Comparison of ENCODE assay signal across 11 cellular contexts in genomic region chr9:97895695-97896332, GRCh38. TPM values are rescaled to one million over a fixed set of nuclear protein-coding genes. Genes with fewer than 3 reads are reported as not detected.
DNase-seq lines count a peak whose midpoint lies in the region; ATAC-seq and TF ChIP-seq lines count a peak whose summit lies in the region.
"Had no signal": no experiment of that assay in that cellular context is flagged by ENCODE, and none has a peak within 500 bp of the region (broad histone marks: within the 10 kb centered on the region; RNA-seq: fewer than 3 reads in every experiment).

No MANE protein-coding gene starts in this region.

- no peak overlapping the region for H3K4me3 Mint-ChIP-seq in WTC11
- H3K4me3 Mint-ChIP-seq: activated naive CD8-positive, alpha-beta T cell treated with anti-CD3 and anti-CD28 coated beads, Interleukin-2, amount 10 ng/mL, durations not matched to agents 7 days and 5 days had no signal

- CTCF ChIA-PET in WTC11 (lab: Charles Lee), result interaction anchor here (0.6 to 1.5 kb wide), 30 partner anchors 10 to 267 kb away, joined by 3 to 12 read pairs (median 4); partner anchors contain the start of genes TRMO, TSTD2 and XPA

- H3K27ac ChIP-seq in mesendoderm (ENCODE audit: low read depth, low read length) (no peak overlapping the region), substantia nigra (ENCODE audit: low read depth, low read length, poor library complexity, severe bottlenecking) (no peak overlapping the region)

- H4K8ac ChIP-seq in mesendoderm (ENCODE audit: low read depth, low read length), result no peak overlapping the region

- no peak overlapping the region for H3K4me2 ChIP-seq in mesendoderm (ENCODE audit: low read length)

- no peak overlapping the region for H4K5ac ChIP-seq in mesendoderm (ENCODE audit: low read length)

- TF ChIP-seq CTCF in WTC11 (IDR thresholded peaks at IDR 0.05), result no peak

- no CpG with 5 or more reads among the region's 6 CpGs for WGBS in mesendoderm (ENCODE audit: extremely low coverage, insufficient coverage, low lambda C conversion rate)

- no peak overlapping the region for H3K56ac ChIP-seq in mesendoderm (ENCODE audit: low read length)

- H3K23ac ChIP-seq in mesendoderm (ENCODE audit: low read length), result no peak overlapping the region

- H3K27me3 Mint-ChIP-seq in WTC11 (ENCODE audit: low read depth), result peaks cover 32% of the 10 kb centered on the region
- H3K27me3 Mint-ChIP-seq: activated naive CD8-positive, alpha-beta T cell treated with anti-CD3 and anti-CD28 coated beads, Interleukin-2, amount 10 ng/mL, durations not matched to agents 7 days and 5 days had no signal

- no peaks in the 10 kb centered on the region for H3K4me1 ChIP-seq in mesendoderm (ENCODE audit: control insufficient read depth, low read depth, low read length)

- H3K4me1 Mint-ChIP-seq in WTC11, result peaks cover 2% of the 10 kb centered on the region; the same call in 1 of the 2 replicates

- no peak overlapping the region for H3K18ac ChIP-seq in mesendoderm (ENCODE audit: low read length)

- H3K36me3 ChIP-seq in mesendoderm (ENCODE audit: control insufficient read depth, insufficient read depth, low read length), result no peaks in the 10 kb centered on the region

- H3K79me2 ChIP-seq in mesendoderm (ENCODE audit: control insufficient read depth, insufficient read depth, low read length), result no peaks in the 10 kb centered on the region

- H3K4ac ChIP-seq in mesendoderm (ENCODE audit: low read depth, low read length), result no peak overlapping the region

- DNase-seq in NCI-H82 (lab: John Stamatoyannopoulos, UW), result peak; percentile 28
- no peak for DNase-seq in NCI-H82 treated with DMSO at 0.1 percent for 48 hours (lab: John Stamatoyannopoulos, UW; ENCODE audit: unreplicated experiment)
- DNase-seq in HT1080 (ENCODE audit: low read depth), result peak; percentile 37
- peak; percentile 64 for DNase-seq in WTC11 (ENCODE audit: low spot score)
- peak; percentile 86 for DNase-seq in mesendoderm
- no peak for DNase-seq in T1000 (lab: John Stamatoyannopoulos, UW)
- DNase-seq in substantia nigra (lab: John Stamatoyannopoulos, UW), result no peak
- DNase-seq: activated naive CD8-positive, alpha-beta T cell treated with anti-CD3 and anti-CD28 coated beads, Interleukin-2, amount 10 ng/mL, durations not matched to agents 7 days and 5 days; hippocampal formation; retina had no signal

- H3K79me1 ChIP-seq in mesendoderm (ENCODE audit: low read length), result no peaks in the 10 kb centered on the region

- H2BK5ac ChIP-seq in mesendoderm (ENCODE audit: low read length), result no peak overlapping the region

- POLR2A ChIA-PET in WTC11 (lab: Charles Lee), result interaction anchor here (0.6 to 0.8 kb wide), 2 partner anchors 87 to 445 kb away, joined by 3 read pairs; partner anchors contain the start of gene ANP32B

- H3K27ac Mint-ChIP-seq in WTC11, result no peak overlapping the region
- H3K27ac Mint-ChIP-seq: activated naive CD8-positive, alpha-beta T cell treated with anti-CD3 and anti-CD28 coated beads, Interleukin-2, amount 10 ng/mL, durations not matched to agents 7 days and 5 days had no signal

- no peak overlapping the region for H2AK5ac ChIP-seq in mesendoderm (ENCODE audit: low read length)

- H2BK15ac ChIP-seq in mesendoderm (replicated peaks; ENCODE audit: low read depth), result no peak overlapping the region

- peak; percentile 100 for ATAC-seq in WTC11
- no peak for ATAC-seq in GM21723 (IDR thresholded peaks at IDR 0.05; ENCODE audit: unreplicated experiment)

- H3K36me3 Mint-ChIP-seq in WTC11, result no peaks in the 10 kb centered on the region

- no peaks in the 10 kb centered on the region for H3K27me3 ChIP-seq in mesendoderm (ENCODE audit: insufficient read depth, low read length, poor library complexity)

- no peak overlapping the region for H2BK120ac ChIP-seq in mesendoderm (ENCODE audit: low read depth, low read length)

- no peak overlapping the region for H3K4me3 ChIP-seq in mesendoderm (ENCODE audit: low read length)

- no peak overlapping the region for H3K9ac ChIP-seq in mesendoderm (ENCODE audit: low read length)

- no peaks in the 10 kb centered on the region for H3K9me3 Mint-ChIP-seq in WTC11

TF ChIP-seq in WTC11, 78 proteins besides CTCF, POLR2A, EP300 and RAD21:
- TF ChIP-seq MYBL2 (CRISPR knock-in tag; IDR thresholded peaks at IDR 0.05), result no peak
- TF ChIP-seq SMAD4 (CRISPR knock-in tag; IDR thresholded peaks at IDR 0.05), result no peak
- no peak for TF ChIP-seq PRRX2 (CRISPR knock-in tag; IDR thresholded peaks at IDR 0.05)
TF ChIP-seq in WTC11: peak in this region for 0.

RNA-seq across cellular contexts. Expression of gene TRMO, which starts 26.5 kb away (rescaled TPM):
- 18.0 and 20.1 TPM in 2 replicates for total RNA-seq in HT1080 (2014; rRNA removed; shearing (Covaris generic))
- polyA plus RNA-seq in HT1080 (2015; cell fraction: cytosol; rRNA removed), result 10.5 and 14.0 TPM in 2 replicates
- polyA plus RNA-seq in HT1080 (2015; cell fraction: nucleus; rRNA removed), result 12.3 and 19.5 TPM in 2 replicates
- total RNA-seq in WTC11 (2021), result 3.3 to 4.6 TPM (median 3.9 TPM) in 3 replicates
- polyA plus RNA-seq in mesendoderm (2013, experiment 1 of 2), result 8.3 TPM
- 8.4 TPM for polyA plus RNA-seq in mesendoderm (2013, experiment 2 of 2)

RNA-seq across cellular contexts. Expression of gene HEMGN, which starts 42.2 kb away (rescaled TPM):
- not detected in 2 replicates for total RNA-seq in HT1080 (2014; rRNA removed; shearing (Covaris generic))
- polyA plus RNA-seq in HT1080 (2015; cell fraction: cytosol; rRNA removed), result not detected in 2 replicates
- not detected in 2 replicates for polyA plus RNA-seq in HT1080 (2015; cell fraction: nucleus; rRNA removed)
- 0.11 to 0.14 TPM (median 0.11 TPM) in 3 replicates for total RNA-seq in WTC11 (2021)
- not detected for polyA plus RNA-seq in mesendoderm (2013, experiment 1 of 2)
- not detected for polyA plus RNA-seq in mesendoderm (2013, experiment 2 of 2)

RNA-seq across cellular contexts. Expression of gene FOXE1, which starts 42.8 kb away (rescaled TPM):
- total RNA-seq in HT1080 (2014; rRNA removed; shearing (Covaris generic)), result not detected in 2 replicates
- polyA plus RNA-seq in HT1080 (2015; cell fraction: cytosol; rRNA removed), result 0.06 TPM in 1 of 2 replicates, not detected in the other
- 0.04 TPM in 1 of 2 replicates, not detected in the other for polyA plus RNA-seq in HT1080 (2015; cell fraction: nucleus; rRNA removed)
- total RNA-seq in WTC11 (2021), result 0.05 to 0.09 TPM (median 0.07 TPM) in 3 replicates
- polyA plus RNA-seq in mesendoderm (2013, experiment 1 of 2), result 0.01 TPM
- 0.04 TPM for polyA plus RNA-seq in mesendoderm (2013, experiment 2 of 2)

Comparison
In these comparisons a context has a peak if more than half of its experiments do, and no peak if none do; other contexts are left out.
1. DNase-seq: peak in NCI-H82 (single experiment), HT1080 (single experiment), WTC11 (single experiment) and mesendoderm (single experiment); none in NCI-H82 treated with DMSO at 0.1 percent for 48 hours (single experiment), T1000 (single experiment) and substantia nigra (0 of 49).